ENCODE assay signal across 20 cellular contexts in genomic region chr3:111808439-111808838, GRCh38. TPM values are rescaled to one million over a fixed set of nuclear protein-coding genes. Genes with fewer than 3 reads are reported as not detected.
DNase-seq lines count a peak whose midpoint lies in the region; ATAC-seq and TF ChIP-seq lines count a peak whose summit lies in the region.
"Had no signal": no experiment of that assay in that cellular context is flagged by ENCODE, and none has a peak within 500 bp of the region (broad histone marks: within the 10 kb centered on the region; RNA-seq: fewer than 3 reads in every experiment).

No MANE protein-coding gene starts in this region.

- peak overlapping the region in 3 of 4 donors; percentile 40 to 64 (median 54) for H3K27ac ChIP-seq in body of pancreas
- H3K27ac ChIP-seq: 22Rv1, spleen had no signal

- WGBS in body of pancreas, 2 donors = 55% methylated on average over 2 of the region's 2 CpGs

- H3K9me3 ChIP-seq in body of pancreas = no peaks in the 10 kb centered on the region
- H3K9me3 ChIP-seq: spleen had no signal

- no peaks in the 10 kb centered on the region for H3K9me3 Mint-ChIP-seq in activated naive CD8-positive, alpha-beta T cell treated with anti-CD3 and anti-CD28 coated beads, Interleukin-2, amount 50 U/mL, for 24 hours
- H3K9me3 Mint-ChIP-seq in activated naive CD8-positive, alpha-beta T cell treated with anti-CD3 and anti-CD28 coated beads for 36 hours = no peaks in the 10 kb centered on the region
- no peaks in the 10 kb centered on the region for H3K9me3 Mint-ChIP-seq in type B pancreatic cell
- H3K9me3 Mint-ChIP-seq: CD4-positive, alpha-beta T cell; endodermal cell; memory B cell had no signal

- DNase-seq in activated naive CD8-positive, alpha-beta T cell treated with anti-CD3 and anti-CD28 coated beads, Interleukin-2, amount 50 U/mL, for 24 hours = no peak
- DNase-seq in activated naive CD8-positive, alpha-beta T cell treated with anti-CD3 and anti-CD28 coated beads for 36 hours = no peak
- DNase-seq in body of pancreas (no peak), left lobe of liver (ENCODE audit: low spot score) (no peak), type B pancreatic cell (ENCODE audit: extremely low spot score, unreplicated experiment) (no peak)
- DNase-seq: activated CD8-positive, alpha-beta memory T cell treated with anti-CD3 and anti-CD28 coated beads, Interleukin-2, amount 50 U/mL, for 4 hours; activated naive CD4-positive, alpha-beta T cell; caudate nucleus; CD4-positive, alpha-beta T cell; endodermal cell; NCI-H187; NCI-H524 treated with DMSO at 0.1 percent for 48 hours; spleen; T-helper 17 cell had no signal

- H3K27me3 ChIP-seq in body of pancreas = no peaks in the 10 kb centered on the region
- H3K27me3 ChIP-seq: spleen had no signal

- peaks cover 55% of the 10 kb centered on the region for H3K4me1 ChIP-seq in body of pancreas
- H3K4me1 ChIP-seq: spleen had no signal

- no peak for TF ChIP-seq CTCF in body of pancreas (IDR thresholded peaks at IDR 0.05)
- no peak for TF ChIP-seq CTCF in type B pancreatic cell (conservative IDR thresholded peaks at IDR 0.05)

- peak; percentile 15 for ATAC-seq in activated naive CD8-positive, alpha-beta T cell treated with anti-CD3 and anti-CD28 coated beads, Interleukin-2, amount 50 U/mL, for 24 hours
- ATAC-seq in body of pancreas (peak; percentile 33), left lobe of liver (peak; percentile 31), GM18519 (IDR thresholded peaks at IDR 0.05; ENCODE audit: low FRiP score, unreplicated experiment) (no peak), GM21447 (IDR thresholded peaks at IDR 0.05; ENCODE audit: unreplicated experiment) (no peak), HG02759 (IDR thresholded peaks at IDR 0.05; ENCODE audit: unreplicated experiment) (no peak)
- ATAC-seq: activated CD4-positive, CD25-positive, alpha-beta regulatory T cell treated with anti-CD3 and anti-CD28 coated beads, Interleukin-2, amount 50 U/mL, for 24 hours; T-helper 17 cell had no signal

- peak overlapping the region; percentile 14 for H3K27ac Mint-ChIP-seq in activated naive CD8-positive, alpha-beta T cell treated with anti-CD3 and anti-CD28 coated beads, Interleukin-2, amount 50 U/mL, for 24 hours
- H3K27ac Mint-ChIP-seq in activated naive CD8-positive, alpha-beta T cell treated with anti-CD3 and anti-CD28 coated beads for 36 hours = no peak overlapping the region
- H3K27ac Mint-ChIP-seq in type B pancreatic cell = peak overlapping the region; percentile 27
- H3K27ac Mint-ChIP-seq: CD4-positive, alpha-beta T cell; endodermal cell; memory B cell; T-helper 17 cell had no signal

- H3K4me3 Mint-ChIP-seq in activated naive CD8-positive, alpha-beta T cell treated with anti-CD3 and anti-CD28 coated beads, Interleukin-2, amount 50 U/mL, for 24 hours = no peak overlapping the region
- H3K4me3 Mint-ChIP-seq in activated naive CD8-positive, alpha-beta T cell treated with anti-CD3 and anti-CD28 coated beads for 36 hours = no peak overlapping the region
- no peak overlapping the region for H3K4me3 Mint-ChIP-seq in type B pancreatic cell
- H3K4me3 Mint-ChIP-seq: CD4-positive, alpha-beta T cell; endodermal cell; memory B cell; T-helper 17 cell had no signal

- no peak overlapping the region for H3K4me3 ChIP-seq in body of pancreas
- H3K4me3 ChIP-seq: spleen had no signal

- no peaks in the 10 kb centered on the region for H3K27me3 Mint-ChIP-seq in activated naive CD8-positive, alpha-beta T cell treated with anti-CD3 and anti-CD28 coated beads, Interleukin-2, amount 50 U/mL, for 24 hours
- H3K27me3 Mint-ChIP-seq in activated naive CD8-positive, alpha-beta T cell treated with anti-CD3 and anti-CD28 coated beads for 36 hours = peaks cover 3% of the 10 kb centered on the region
- H3K27me3 Mint-ChIP-seq in type B pancreatic cell = no peaks in the 10 kb centered on the region
- H3K27me3 Mint-ChIP-seq: CD4-positive, alpha-beta T cell had no signal

- H3K36me3 Mint-ChIP-seq in activated naive CD8-positive, alpha-beta T cell treated with anti-CD3 and anti-CD28 coated beads, Interleukin-2, amount 50 U/mL, for 24 hours (ENCODE audit: low read depth) = no peaks in the 10 kb centered on the region
- H3K36me3 Mint-ChIP-seq in activated naive CD8-positive, alpha-beta T cell treated with anti-CD3 and anti-CD28 coated beads for 36 hours = no peaks in the 10 kb centered on the region
- H3K36me3 Mint-ChIP-seq in type B pancreatic cell = no peaks in the 10 kb centered on the region
- H3K36me3 Mint-ChIP-seq: memory B cell had no signal

- peaks cover 5% of the 10 kb centered on the region for H3K4me1 Mint-ChIP-seq in activated naive CD8-positive, alpha-beta T cell treated with anti-CD3 and anti-CD28 coated beads, Interleukin-2, amount 50 U/mL, for 24 hours
- H3K4me1 Mint-ChIP-seq in activated naive CD8-positive, alpha-beta T cell treated with anti-CD3 and anti-CD28 coated beads for 36 hours = no peaks in the 10 kb centered on the region
- peaks cover 18% of the 10 kb centered on the region for H3K4me1 Mint-ChIP-seq in type B pancreatic cell (ENCODE audit: unreplicated experiment)
- H3K4me1 Mint-ChIP-seq: memory B cell, T-helper 17 cell had no signal

- intact Hi-C loops in body of pancreas (cut with DNase I) = no loop called here

- H3K36me3 ChIP-seq in body of pancreas (replicated peaks in 1 of 2; ENCODE audit: insufficient read depth in 1 of 2, low read depth in 2 of 2) = no peaks in the 10 kb centered on the region
- H3K36me3 ChIP-seq: spleen had no signal

- TF ChIP-seq POLR2A in body of pancreas (IDR thresholded peaks at IDR 0.05) = no peak

RNA-seq across cellular contexts. Expression of gene PHLDB2, which starts 50.6 kb away (rescaled TPM):
- total RNA-seq in activated naive CD8-positive, alpha-beta T cell treated with anti-CD3 and anti-CD28 coated beads for 36 hours = 1 to 10 TPM; 2.3 to 2.5 TPM
- total RNA-seq in body of pancreas (10 to 100 TPM; 25.9 to 26.4 TPM), left lobe of liver (34.2 TPM), type B pancreatic cell (ENCODE audit: low replicate concordance) (33.2 and 43.5 TPM in 2 replicates)

Comparison
In these comparisons a context has a peak if more than half of its experiments do, and no peak if none do; other contexts are left out.
1. ATAC-seq: peak in activated naive CD8-positive, alpha-beta T cell treated with anti-CD3 and anti-CD28 coated beads, Interleukin-2, amount 50 U/mL, for 24 hours (single experiment), body of pancreas (single experiment) and left lobe of liver (single experiment); none in GM18519 (single experiment), GM21447 (single experiment) and HG02759 (single experiment).